Comparison of ENCODE assay signal across 8 cellular contexts in the genomic region with DNA sequence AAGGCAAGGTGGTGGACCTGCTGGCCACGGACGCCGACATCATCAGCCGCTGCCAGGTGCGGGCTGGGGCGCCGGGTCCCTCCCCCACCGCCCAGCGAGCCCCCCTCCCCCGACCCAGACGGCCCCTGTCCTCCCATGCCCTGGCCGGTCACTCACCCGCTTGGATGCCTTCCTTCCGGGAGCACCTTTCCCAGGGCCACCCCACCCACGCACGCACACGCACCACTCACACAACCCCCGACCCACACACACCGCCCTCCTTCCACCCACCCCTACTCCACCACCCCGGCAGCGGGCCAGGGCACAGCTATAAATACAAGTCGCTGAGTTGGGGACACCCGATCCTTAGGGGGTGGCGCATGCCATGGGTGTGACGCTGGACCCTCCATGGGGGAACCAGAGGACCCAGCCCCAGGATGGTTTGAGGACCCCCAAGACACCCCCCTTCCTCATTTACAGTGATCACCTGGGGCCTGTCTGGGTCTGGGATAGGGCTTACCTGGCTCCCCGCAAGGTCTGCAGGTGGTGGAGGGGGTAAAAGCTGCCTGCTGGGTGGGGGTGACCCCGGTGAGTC. TPM values are rescaled to one million over a fixed set of nuclear protein-coding genes. Genes with fewer than 3 reads are reported as not detected.
A peak's percentile ranks its signal among the peaks of the same experiment; 100 is the strongest.
DNase-seq lines count a peak whose midpoint lies in the region; ATAC-seq, FAIRE-seq and TF ChIP-seq lines count a peak whose summit lies in the region.

No MANE protein-coding gene starts in this region.

- H3K27me3 ChIP-seq in K562 (ENCODE audit: control insufficient read depth in 2 of 2, insufficient read depth in 2 of 2, low read length in 2 of 2) (no peaks in the 10 kb centered on the region), left lung (peaks cover 0 to 8% of the 10 kb centered on the region in 2 donors), suprapubic skin (no peaks in the 10 kb centered on the region)

- TF ChIP-seq CTCF in K562 (IDR thresholded peaks at IDR 0.05 in 2 of 3, conservative IDR thresholded peaks at IDR 0.05 in 1 of 3; ENCODE audit: insufficient read depth in 2 of 3, low read depth in 1 of 3, low read length in 3 of 3) (no peak), left lung (IDR thresholded peaks at IDR 0.05) (no peak), suprapubic skin (IDR thresholded peaks at IDR 0.05) (no peak)

- H3K4me2 ChIP-seq in K562 (ENCODE audit: insufficient read depth, low read length) = peak overlapping the region; percentile 76

- H4K20me1 ChIP-seq in K562 (replicated peaks; ENCODE audit: control insufficient read depth, insufficient read depth, low read length) = no peaks in the 10 kb centered on the region

- peak overlapping the region; percentile 72 to 94 for H3K9ac ChIP-seq in K562 (ENCODE audit: insufficient read depth in 1 of 2, low read depth in 2 of 2, low read length in 2 of 2)

- TF ChIP-seq RAD21 in K562 (CRISPR knock-in tag; conservative IDR thresholded peaks at IDR 0.05 in 1 of 2, IDR thresholded peaks at IDR 0.05 in 1 of 2) = no peak

- H2AFZ ChIP-seq in K562 (ENCODE audit: low read depth, low read length) = peak overlapping the region; percentile 45; the same call in 1 of the 2 replicates

- TF ChIP-seq POLR2A in K562 (conservative IDR thresholded peaks at IDR 0.05) (no peak), suprapubic skin (IDR thresholded peaks at IDR 0.05) (no peak)

- H3K27ac ChIP-seq in K562 (ENCODE audit: extremely low read depth, low read depth, low read length) (peak overlapping the region; percentile 75), left lung (no peak overlapping the region), suprapubic skin (no peak overlapping the region)

- ATAC-seq in K562 = peak; percentile 26
- peak; percentile 17 for ATAC-seq in left lung
- no peak for ATAC-seq in GM21381 (IDR thresholded peaks at IDR 0.05; ENCODE audit: unreplicated experiment)
- no peak for ATAC-seq in HG03159 (IDR thresholded peaks at IDR 0.05; ENCODE audit: unreplicated experiment)

- peak overlapping the region; percentile 66 for H3K4me3 ChIP-seq in K562
- H3K4me3 ChIP-seq in left lung = peak overlapping the region; percentile 53 to 81
- peak overlapping the region; percentile 80 for H3K4me3 ChIP-seq in suprapubic skin

- H3K4me1 ChIP-seq in K562 (replicated peaks in 1 of 2; ENCODE audit: control insufficient read depth in 2 of 2, insufficient read depth in 2 of 2, low read length in 2 of 2) = peaks cover 13 to 69% of the 10 kb centered on the region in 2 experiments
- peaks cover 9 to 28% of the 10 kb centered on the region in 2 donors for H3K4me1 ChIP-seq in left lung
- H3K4me1 ChIP-seq in suprapubic skin = peaks cover 29% of the 10 kb centered on the region

- H3K9me3 ChIP-seq in K562 (replicated peaks; ENCODE audit: control insufficient read depth, insufficient read depth, low read depth, low read length) (no peaks in the 10 kb centered on the region), left lung (no peaks in the 10 kb centered on the region), suprapubic skin (no peaks in the 10 kb centered on the region)

- CTCF ChIA-PET in K562 (lab: Yijun Ruan, JAX; ENCODE audit: low intra/inter-chr PET ratio) = no interaction called here

- no peak for FAIRE-seq in K562 (lab: Jason Lieb, UNC)

- peaks cover 4% of the 10 kb centered on the region for H3K9me1 ChIP-seq in K562 (ENCODE audit: control insufficient read depth, insufficient read depth, low read length)

- intact Hi-C loops in K562 (cut with micrococcal nuclease) (no loop called here), left lung (cut with DNase I) (no loop called here), posterior cingulate gyrus (cut with DNase I) (no loop called here)

- H3K36me3 ChIP-seq in K562 (ENCODE audit: control insufficient read depth, insufficient read depth, low read length) (no peaks in the 10 kb centered on the region), left lung (peaks cover 0 to 7% of the 10 kb centered on the region in 2 donors), suprapubic skin (peaks cover 7% of the 10 kb centered on the region)

- POLR2A ChIA-PET in K562 (lab: Yijun Ruan, JAX) = interaction anchor here (0.6 to 1.2 kb wide), 3 partner anchors 27 to 154 kb away, joined by 3 to 4 read pairs (median 3); no protein-coding TSS in a partner anchor

- peaks cover 13% of the 10 kb centered on the region for H3K79me2 ChIP-seq in K562 (ENCODE audit: control insufficient read depth, insufficient read depth, low read length)

- TF ChIP-seq EP300 in K562 (IDR thresholded peaks at IDR 0.05; ENCODE audit: low read length) (no peak), suprapubic skin (IDR thresholded peaks at IDR 0.05) (no peak)

- 2% methylated on average over 9 of the region's 27 CpGs for WGBS in K562 (ENCODE audit: insufficient coverage, low coverage, missing lambda C conversion rate)
- 14% methylated on average over 3 of the region's 27 CpGs for WGBS in suprapubic skin

- in situ Hi-C loops in K562 (cut with MboI) = no loop called here

- peak; percentile 55 for DNase-seq in D341Med (ENCODE audit: low spot score)
- DNase-seq in NCI-H774 (lab: John Stamatoyannopoulos, UW) = peak; percentile 21
- peak; percentile 42 to 77 (median 65) for DNase-seq in K562 (ENCODE audit: extremely low read depth in 1 of 4, low spot score in 3 of 4)
- DNase-seq in left lung = no peak
- DNase-seq in suprapubic skin (ENCODE audit: low spot score in 2 of 2) = no peak
- DNase-seq in posterior cingulate gyrus = no peak

- BruUV-seq in K562 (replicated peaks; lab: Mats Ljungman, UMichigan) = no TSS peak

TF ChIP-seq in K562, 482 proteins besides CTCF, POLR2A, EP300 and RAD21 (continues in another document):
- TF ChIP-seq CHD1 (IDR thresholded peaks at IDR 0.05; ENCODE audit: low read length) = peak; percentile 15

RNA-seq across cellular contexts. Expression of a gene that starts 0.5 kb away (rescaled TPM):
- total RNA-seq in K562 (2011; cell fraction: chromatin; rRNA removed; ENCODE audit: low replicate concordance) = 17.1 and 35.0 TPM in 2 replicates
- total RNA-seq in K562 (2011; cell fraction: nucleolus; rRNA removed) = 12.5 and 17.5 TPM in 2 replicates
- total RNA-seq in K562 (2011; cell fraction: nucleoplasm; rRNA removed) = 16.8 and 20.0 TPM in 2 replicates
- total RNA-seq in K562 (2014; rRNA removed) (4.4 and 5.9 TPM in 2 replicates), K562 (2014; rRNA removed; fragmentation: Illumina TruSeq; extraction: Trizol) (2.0 and 2.2 TPM in 2 replicates), K562 (2015; rRNA removed; fragmentation: Illumina TruSeq; extraction: Trizol) (3.5 and 3.6 TPM in 2 replicates), K562 (2021) (4.2 and 4.9 TPM in 2 replicates), left lung (1 to 10 TPM; 5.2 to 5.3 TPM), suprapubic skin (10 to 100 TPM in 2 of 4 donors, 1 to 10 TPM in 2; 2.8 to 12.4 (median 9.0) TPM)
- polyA plus RNA-seq in K562 (2011; rRNA removed) (4.2 and 5.2 TPM in 2 replicates), K562 (2014; fragmentation: Illumina TruSeq; extraction: Trizol) (3.9 and 4.3 TPM in 2 replicates), K562 (2014; fragmentation: Nextera tagmentation; extraction: Ambion mirVana) (under 1 TPM; 0.53 to 0.74 TPM), K562 (2014; rRNA removed) (3.6 and 5.3 TPM in 2 replicates)
- 2.7 and 4.0 TPM in 2 replicates for polyA plus RNA-seq in K562 (2011; cell fraction: cytosol; rRNA removed)
- 39.1 and 54.9 TPM in 2 replicates for polyA plus RNA-seq in K562 (2011; cell fraction: nucleus; rRNA removed)
- polyA plus RNA-seq in K562 (2012) = 6.0 and 16.4 TPM in 2 replicates
- polyA minus RNA-seq in K562 (2011; rRNA and poly(A)+ RNA removed) = 2.6 and 2.7 TPM in 2 replicates
- polyA minus RNA-seq in K562 (2011; cell fraction: cytosol; rRNA and poly(A)+ RNA removed) = 1.3 and 1.6 TPM in 2 replicates
- polyA minus RNA-seq in K562 (2011; cell fraction: nucleus; rRNA and poly(A)+ RNA removed) = 6.4 and 9.8 TPM in 2 replicates

RNA-seq across cellular contexts. Expression of a gene that starts 28.5 kb away (rescaled TPM):
- total RNA-seq in K562 (2011; cell fraction: chromatin; rRNA removed; ENCODE audit: low replicate concordance) = 12.2 and 40.0 TPM in 2 replicates
- 43.4 and 62.2 TPM in 2 replicates for total RNA-seq in K562 (2011; cell fraction: nucleolus; rRNA removed)
- total RNA-seq in K562 (2011; cell fraction: nucleoplasm; rRNA removed) = 31.2 and 34.7 TPM in 2 replicates
- 186 and 216 TPM in 2 replicates for total RNA-seq in K562 (2014; rRNA removed)
- total RNA-seq in K562 (2014; rRNA removed; fragmentation: Illumina TruSeq; extraction: Trizol) = 4.8 and 6.1 TPM in 2 replicates
- 55.9 and 57.8 TPM in 2 replicates for total RNA-seq in K562 (2015; rRNA removed; fragmentation: Illumina TruSeq; extraction: Trizol)
- 111 and 113 TPM in 2 replicates for total RNA-seq in K562 (2021)
- 54.2 and 66.2 TPM in 2 replicates for polyA plus RNA-seq in K562 (2011; rRNA removed)
- 115 and 354 TPM in 2 replicates for polyA plus RNA-seq in K562 (2011; cell fraction: cytosol; rRNA removed)
- polyA plus RNA-seq in K562 (2011; cell fraction: nucleus; rRNA removed) = 75.6 and 121 TPM in 2 replicates
- polyA plus RNA-seq in K562 (2012) = 69.5 and 80.9 TPM in 2 replicates
- polyA plus RNA-seq in K562 (2014; fragmentation: Illumina TruSeq; extraction: Trizol) = 7.8 and 43.9 TPM in 2 replicates
- polyA plus RNA-seq in K562 (2014; fragmentation: Nextera tagmentation; extraction: Ambion mirVana) = 10 to 100 TPM in 1 of 2 experiments, 1 to 10 TPM in 1; 4.2 to 20.6 TPM
- 138 and 148 TPM in 2 replicates for polyA plus RNA-seq in K562 (2014; rRNA removed)
- polyA minus RNA-seq in K562 (2011; rRNA and poly(A)+ RNA removed) = 6.6 and 10.6 TPM in 2 replicates
- 31.0 and 34.2 TPM in 2 replicates for polyA minus RNA-seq in K562 (2011; cell fraction: cytosol; rRNA and poly(A)+ RNA removed)
- 16.2 and 20.1 TPM in 2 replicates for polyA minus RNA-seq in K562 (2011; cell fraction: nucleus; rRNA and poly(A)+ RNA removed)
- 10 to 100 TPM; 59.2 to 69.5 TPM for total RNA-seq in left lung
- total RNA-seq in suprapubic skin = 100 to 1,000 TPM in 3 of 4 donors, 10 to 100 TPM in 1; 94.0 to 159 (median 142) TPM

RNA-seq across cellular contexts. Expression of a gene that starts 35.1 kb away (rescaled TPM):
- 30.6 and 91.0 TPM in 2 replicates for total RNA-seq in K562 (2011; cell fraction: chromatin; rRNA removed; ENCODE audit: low replicate concordance)
- 44.5 and 47.5 TPM in 2 replicates for total RNA-seq in K562 (2011; cell fraction: nucleolus; rRNA removed)
- total RNA-seq in K562 (2011; cell fraction: nucleoplasm; rRNA removed) = 33.6 and 37.9 TPM in 2 replicates
- total RNA-seq in K562 (2014; rRNA removed) = 24.9 and 28.8 TPM in 2 replicates
- total RNA-seq in K562 (2014; rRNA removed; fragmentation: Illumina TruSeq; extraction: Trizol) = 2.8 and 4.4 TPM in 2 replicates
- 7.8 and 8.7 TPM in 2 replicates for total RNA-seq in K562 (2015; rRNA removed; fragmentation: Illumina TruSeq; extraction: Trizol)
- total RNA-seq in K562 (2021) = 30.7 and 31.3 TPM in 2 replicates
- polyA plus RNA-seq in K562 (2011; rRNA removed) = 8.3 and 13.8 TPM in 2 replicates
- polyA plus RNA-seq in K562 (2011; cell fraction: cytosol; rRNA removed) = 13.6 and 29.1 TPM in 2 replicates
- 35.1 and 63.6 TPM in 2 replicates for polyA plus RNA-seq in K562 (2011; cell fraction: nucleus; rRNA removed)
- polyA plus RNA-seq in K562 (2012) = 15.0 and 19.9 TPM in 2 replicates
- polyA plus RNA-seq in K562 (2014; fragmentation: Illumina TruSeq; extraction: Trizol) = 7.2 and 12.4 TPM in 2 replicates
- 1 to 10 TPM in 1 of 2 experiments, under 1 TPM in 1; 0.56 to 1.4 TPM for polyA plus RNA-seq in K562 (2014; fragmentation: Nextera tagmentation; extraction: Ambion mirVana)
- polyA plus RNA-seq in K562 (2014; rRNA removed) = 26.2 and 28.2 TPM in 2 replicates
- 3.5 and 6.1 TPM in 2 replicates for polyA minus RNA-seq in K562 (2011; rRNA and poly(A)+ RNA removed)
- polyA minus RNA-seq in K562 (2011; cell fraction: cytosol; rRNA and poly(A)+ RNA removed) = 8.0 and 13.7 TPM in 2 replicates
- polyA minus RNA-seq in K562 (2011; cell fraction: nucleus; rRNA and poly(A)+ RNA removed) = 9.4 and 12.0 TPM in 2 replicates
- total RNA-seq in left lung = 100 to 1,000 TPM; 111 to 120 TPM
- total RNA-seq in suprapubic skin = 100 to 1,000 TPM in 1 of 4 donors, 10 to 100 TPM in 3; 52.1 to 126 (median 81.8) TPM

Comparison
In these comparisons a context has a peak if more than half of its experiments do, and no peak if none do; other contexts are left out.
1. DNase-seq: peak in D341Med (single experiment), NCI-H774 (single experiment) and K562 (4 of 4); none in left lung (0 of 2), suprapubic skin (0 of 2) and posterior cingulate gyrus (0 of 10).
2. ATAC-seq: peak in K562 (single experiment) and left lung (single experiment); none in GM21381 (single experiment) and HG03159 (single experiment).
3. Peak in every context shown above with its lines, with median percentiles within 50 percentile points of each other: H3K4me3 ChIP-seq.